Comparison of ENCODE assay signal across 1 cellular context in genomic region chr1:228164561-228165371, GRCh38.
TF ChIP-seq lines count a peak whose summit lies in the region.

No MANE protein-coding gene starts in this region.

TF ChIP-seq in K562, 482 proteins besides CTCF, POLR2A, EP300 and RAD21 (continued from another document and continues in another):
- TF ChIP-seq MGA (IDR thresholded peaks at IDR 0.05) (peak; percentile 37; the same call in 1 of the 2 replicates), ZNF444 (CRISPR knock-in tag; IDR thresholded peaks at IDR 0.05) (no peak), NFRKB (IDR thresholded peaks at IDR 0.05; ENCODE audit: low read depth) (no peak), ZNF586 (CRISPR knock-in tag; conservative IDR thresholded peaks at IDR 0.05) (no peak), NRF1 (conservative IDR thresholded peaks at IDR 0.05 in 1 of 2, IDR thresholded peaks at IDR 0.05 in 1 of 2) (no peak), NR2C2 (CRISPR knock-in tag; IDR thresholded peaks at IDR 0.05) (no peak), NR2C2 (tag; IDR thresholded peaks at IDR 0.05) (no peak), MNT (conservative IDR thresholded peaks at IDR 0.05) (peak; percentile 90 to 93), ZNF780A (CRISPR knock-in tag; IDR thresholded peaks at IDR 0.05) (no peak), GATA2 (CRISPR knock-in tag; IDR thresholded peaks at IDR 0.05) (peak; percentile 94), CBX1 (IDR thresholded peaks at IDR 0.05; ENCODE audit: low read depth) (no peak), DMBX1 (CRISPR knock-in tag; IDR thresholded peaks at IDR 0.05; ENCODE audit: borderline replicate concordance) (0 out of 2 replicates have a peak, but pooled peaks have one; percentile 43), ZNF165 (CRISPR knock-in tag; IDR thresholded peaks at IDR 0.05; ENCODE audit: borderline replicate concordance) (no peak), GTF2A2 (tag; IDR thresholded peaks at IDR 0.05) (no peak), SIX5 (IDR thresholded peaks at IDR 0.05; ENCODE audit: borderline replicate concordance in 1 of 2, insufficient read depth in 1 of 2, low read depth in 1 of 2, low read length in 2 of 2) (no peak), ZNF75A (CRISPR knock-in tag; IDR thresholded peaks at IDR 0.05) (no peak), ATF4 (CRISPR knock-in tag; IDR thresholded peaks at IDR 0.05) (no peak), DEAF1 (CRISPR knock-in tag; IDR thresholded peaks at IDR 0.05) (peak; percentile 19; the same call in 1 of the 2 replicates), RBM34 (IDR thresholded peaks at IDR 0.05; ENCODE audit: borderline replicate concordance, insufficient read depth, low read length) (no peak), SP1 (CRISPR knock-in tag; IDR thresholded peaks at IDR 0.05) (0 out of 2 replicates have a peak, but pooled peaks have one; percentile 45), PHB (CRISPR knock-in tag; IDR thresholded peaks at IDR 0.05) (no peak), NFE2L1 (tag; IDR thresholded peaks at IDR 0.05; ENCODE audit: borderline replicate concordance, low read depth) (no peak), TOE1 (IDR thresholded peaks at IDR 0.05; ENCODE audit: borderline replicate concordance) (no peak), TOE1 (CRISPR knock-in tag; IDR thresholded peaks at IDR 0.05; ENCODE audit: borderline replicate concordance, low read depth) (no peak), TSC22D4 (tag; IDR thresholded peaks at IDR 0.05) (no peak), SAFB (IDR thresholded peaks at IDR 0.05; ENCODE audit: borderline replicate concordance, low read depth, low read length) (no peak), GTF2F1 (IDR thresholded peaks at IDR 0.05; ENCODE audit: low read depth, low read length) (peak; percentile 23; the same call in 1 of the 2 replicates), RAD51 (IDR thresholded peaks at IDR 0.05; ENCODE audit: borderline replicate concordance, low read depth) (no peak), DLX4 (CRISPR knock-in tag; IDR thresholded peaks at IDR 0.05) (no peak), GMEB1 (CRISPR knock-in tag; IDR thresholded peaks at IDR 0.05) (peak; percentile 57), RBM14 (IDR thresholded peaks at IDR 0.05; ENCODE audit: borderline replicate concordance, insufficient read depth, low read depth, low read length) (no peak), PRDM10 (IDR thresholded peaks at IDR 0.05; ENCODE audit: partially characterized antibody) (peak; percentile 46), KDM1A (IDR thresholded peaks at IDR 0.05) (peak; percentile 100), ZBTB2 (IDR thresholded peaks at IDR 0.05) (no peak; the same call in 1 of the 2 replicates), POLR3G (IDR thresholded peaks at IDR 0.05; ENCODE audit: extremely low read depth, insufficient read length, insufficient replicate concordance) (no peak), TGIF2 (CRISPR knock-in tag; IDR thresholded peaks at IDR 0.05) (no peak)
